In the genomic region with DNA sequence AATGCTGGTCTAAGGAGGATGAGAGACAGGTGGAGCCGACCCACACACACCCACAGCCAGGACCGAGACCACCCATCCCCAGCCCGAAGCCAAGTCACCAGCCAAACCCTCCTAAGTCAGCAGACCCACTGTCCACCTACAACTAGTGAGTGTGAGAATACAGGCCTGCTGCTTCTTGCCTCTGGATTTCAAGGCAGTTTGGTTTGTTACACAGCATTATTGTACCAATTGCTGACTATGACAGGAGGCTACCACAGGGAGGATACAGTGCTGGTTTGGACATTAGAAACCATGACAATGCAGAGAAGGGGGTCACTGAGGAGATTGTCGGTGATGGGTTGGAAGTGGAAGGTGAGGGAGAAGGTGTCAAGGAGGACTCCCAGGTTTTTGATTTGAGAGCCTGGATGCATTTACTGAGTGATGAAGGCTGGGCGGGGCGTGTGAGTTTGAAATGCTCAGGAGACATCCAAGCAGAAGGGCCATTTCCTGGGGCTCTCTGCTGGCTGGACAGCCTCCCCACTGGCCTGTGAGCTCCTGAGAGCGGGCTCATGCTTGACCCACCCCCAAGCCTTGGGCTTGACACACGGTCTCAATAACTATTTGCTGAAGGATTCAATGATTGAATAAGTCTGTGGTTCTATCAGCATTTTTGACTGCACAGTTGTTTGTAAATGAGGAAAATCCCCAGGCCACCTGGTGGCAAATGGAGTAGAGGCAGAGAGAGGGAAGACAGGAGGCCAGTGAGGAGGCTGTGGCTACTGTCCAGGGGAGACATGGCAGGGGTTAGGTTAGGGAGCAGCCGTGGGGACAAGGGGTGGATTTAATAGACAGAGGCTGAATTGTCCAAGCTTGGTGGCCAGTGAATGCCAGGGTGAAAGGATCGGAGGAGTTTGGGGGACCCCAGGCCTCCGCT, we compare ENCODE assay signal across 13 cellular contexts. TPM values are rescaled to one million over a fixed set of nuclear protein-coding genes. Genes with fewer than 3 reads are reported as not detected.
DNase-seq lines count a peak whose midpoint lies in the region; ATAC-seq and TF ChIP-seq lines count a peak whose summit lies in the region.
"Had no signal": no experiment of that assay in that cellular context is flagged by ENCODE, and none has a peak within 500 bp of the region (broad histone marks: within the 10 kb centered on the region; RNA-seq: fewer than 3 reads in every experiment).

No MANE protein-coding gene starts in this region.

- peak overlapping the region; percentile 93 for H3K27ac Mint-ChIP-seq in activated CD4-positive, alpha-beta memory T cell treated with anti-CD3 and anti-CD28 coated beads, Interleukin-2, amount 10 ng/mL, durations not matched to agents 7 days and 5 days

- H3K9me3 ChIP-seq in BLaER1 treated with 17β-estradiol and CSF1 and Interleukin-3, amounts not matched to agents 10 nM and 100 nM (replicated peaks in 1 of 11), result peaks cover 0 to 8% (median 0%) of the 10 kb centered on the region in 11 experiments; a peak in 3 of 22 replicates
- H3K9me3 ChIP-seq in lower lobe of right lung, result no peaks in the 10 kb centered on the region
- H3K9me3 ChIP-seq: prostate gland had no signal

- CTCF ChIA-PET in activated CD4-positive, alpha-beta memory T cell treated with anti-CD3 and anti-CD28 coated beads, Interleukin-2, amount 10 ng/mL, durations not matched to agents 7 days and 5 days (lab: Charles Lee), result interaction anchor here (0.8 to 1.8 kb wide), 7 partner anchors 20 to 99 kb away, joined by 3 to 19 read pairs (median 7); a partner anchor contains a TSS

- no peak overlapping the region for H3K4me3 ChIP-seq in BLaER1 treated with 17β-estradiol and CSF1 and Interleukin-3, amounts not matched to agents 10 nM and 100 nM
- H3K4me3 ChIP-seq in lower lobe of right lung, result no peak overlapping the region
- no peak overlapping the region for H3K4me3 ChIP-seq in H7 (ENCODE audit: insufficient read depth, low read depth, low read length)
- H3K4me3 ChIP-seq: prostate gland had no signal

- H4K20me1 ChIP-seq in BLaER1 treated with 17β-estradiol and CSF1 and Interleukin-3, amounts not matched to agents 10 nM and 100 nM, result peaks cover 15 to 59% (median 31%) of the 10 kb centered on the region in 11 experiments; a peak in 20 of 22 replicates

- H3K9me3 Mint-ChIP-seq in activated CD4-positive, alpha-beta memory T cell treated with anti-CD3 and anti-CD28 coated beads, Interleukin-2, amount 10 ng/mL, durations not matched to agents 7 days and 5 days, result peaks cover 11% of the 10 kb centered on the region

- peaks cover 91% of the 10 kb centered on the region for H3K4me1 Mint-ChIP-seq in activated CD4-positive, alpha-beta memory T cell treated with anti-CD3 and anti-CD28 coated beads, Interleukin-2, amount 10 ng/mL, durations not matched to agents 7 days and 5 days

- no peak for DNase-seq in activated CD4-positive, alpha-beta memory T cell treated with anti-CD3 and anti-CD28 coated beads, Interleukin-2, amount 10 ng/mL, durations not matched to agents 7 days and 5 days
- no peak for DNase-seq in lower lobe of right lung
- DNase-seq in H7, result no peak
- no peak for DNase-seq in amygdala (lab: John Stamatoyannopoulos, UW)
- DNase-seq in SW480 (ENCODE audit: low spot score), result no peak
- DNase-seq: NCI-H345; stimulated activated naive CD4-positive, alpha-beta T cell treated with Interleukin-2 at 50 U/mL for 16 hours had no signal

- TF ChIP-seq CTCF in GM12873 (IDR thresholded peaks at IDR 0.05; ENCODE audit: insufficient read depth, low read depth, low read length, missing control alignments), result peak; percentile 41
- TF ChIP-seq CTCF in lower lobe of right lung (IDR thresholded peaks at IDR 0.05), result no peak

- intact Hi-C loops in lower lobe of right lung (cut with DNase I), result no loop called here

- H3K27me3 Mint-ChIP-seq in activated CD4-positive, alpha-beta memory T cell treated with anti-CD3 and anti-CD28 coated beads, Interleukin-2, amount 10 ng/mL, durations not matched to agents 7 days and 5 days, result peaks cover 1% of the 10 kb centered on the region

- no peak overlapping the region for H3K9ac ChIP-seq in BLaER1 treated with 17β-estradiol and CSF1 and Interleukin-3, amounts not matched to agents 10 nM and 100 nM

- ATAC-seq in lower lobe of right lung (no peak), GM21576 (IDR thresholded peaks at IDR 0.05; ENCODE audit: unreplicated experiment) (no peak)

- H3K36me3 Mint-ChIP-seq in activated CD4-positive, alpha-beta memory T cell treated with anti-CD3 and anti-CD28 coated beads, Interleukin-2, amount 10 ng/mL, durations not matched to agents 7 days and 5 days (ENCODE audit: low read depth), result peaks cover 69% of the 10 kb centered on the region

- H3K27me3 ChIP-seq in BLaER1 treated with 17β-estradiol and CSF1 and Interleukin-3, amounts not matched to agents 10 nM and 100 nM, result no peaks in the 10 kb centered on the region
- H3K27me3 ChIP-seq in lower lobe of right lung (ENCODE audit: low read depth), result peaks cover 4% of the 10 kb centered on the region
- H3K27me3 ChIP-seq in H7 (ENCODE audit: control insufficient read depth, insufficient read depth, low read length), result no peaks in the 10 kb centered on the region

- H3K4me2 ChIP-seq in BLaER1 treated with 17β-estradiol and CSF1 and Interleukin-3, amounts not matched to agents 10 nM and 100 nM, result peak overlapping the region in 10 of 11 experiments; percentile 18 to 77 (median 46); a peak in 19 of 22 replicates

- no peak overlapping the region for H3K4me3 Mint-ChIP-seq in activated CD4-positive, alpha-beta memory T cell treated with anti-CD3 and anti-CD28 coated beads, Interleukin-2, amount 10 ng/mL, durations not matched to agents 7 days and 5 days

- H3K27ac ChIP-seq in BLaER1 treated with 17β-estradiol and CSF1 and Interleukin-3, amounts not matched to agents 10 nM and 100 nM, result peak overlapping the region in 5 of 11 experiments; percentile 3 to 34 (median 7); a peak in 4 of 22 replicates
- peak overlapping the region; percentile 39 for H3K27ac ChIP-seq in lower lobe of right lung
- H3K27ac ChIP-seq: prostate gland, VCaP had no signal

- peaks cover 37 to 80% (median 71%) of the 10 kb centered on the region in 10 experiments for H3K4me1 ChIP-seq in BLaER1 treated with 17β-estradiol and CSF1 and Interleukin-3, amounts not matched to agents 10 nM and 100 nM
- H3K4me1 ChIP-seq in lower lobe of right lung, result no peaks in the 10 kb centered on the region
- H3K4me1 ChIP-seq: prostate gland had no signal

- H3K36me3 ChIP-seq in BLaER1 treated with 17β-estradiol and CSF1 and Interleukin-3, amounts not matched to agents 10 nM and 100 nM, result peaks cover 34 to 52% (median 41%) of the 10 kb centered on the region in 11 experiments
- peaks cover 16% of the 10 kb centered on the region for H3K36me3 ChIP-seq in lower lobe of right lung
- no peaks in the 10 kb centered on the region for H3K36me3 ChIP-seq in H7 (replicated peaks; ENCODE audit: control insufficient read depth, insufficient read depth, low read length)
- H3K36me3 ChIP-seq: prostate gland had no signal

- POLR2A ChIA-PET in activated CD4-positive, alpha-beta memory T cell treated with anti-CD3 and anti-CD28 coated beads, Interleukin-2, amount 10 ng/mL, durations not matched to agents 7 days and 5 days (lab: Charles Lee), result interaction anchor here (1.0 to 9.1 kb wide), 10 partner anchors 10 to 142 kb away, joined by 3 to 150 read pairs (median 8); a partner anchor contains a TSS

RNA-seq across cellular contexts. Expression of a gene that starts 9.4 kb away (rescaled TPM):
- total RNA-seq in activated CD4-positive, alpha-beta memory T cell treated with anti-CD3 and anti-CD28 coated beads, Interleukin-2, amount 10 ng/mL, durations not matched to agents 7 days and 5 days, result 1 to 10 TPM; 3.4 to 3.9 TPM
- total RNA-seq in lower lobe of right lung, result not detected
- total RNA-seq in H7 (2014; rRNA removed; shearing (Covaris generic)), result 0.21 TPM in 1 of 2 replicates, not detected in the other
- total RNA-seq: mesenteric fat pad had no signal

RNA-seq across cellular contexts. Expression of a gene that starts 22.4 kb away (rescaled TPM):
- total RNA-seq in activated CD4-positive, alpha-beta memory T cell treated with anti-CD3 and anti-CD28 coated beads, Interleukin-2, amount 10 ng/mL, durations not matched to agents 7 days and 5 days, result 1,000 to 10,000 TPM in 1 of 2 experiments, 100 to 1,000 TPM in 1; 984 to 1,005 TPM
- 111 TPM for total RNA-seq in lower lobe of right lung
- total RNA-seq in H7 (2014; rRNA removed; shearing (Covaris generic)), result 9.4 and 9.6 TPM in 2 replicates

RNA-seq across cellular contexts. Expression of a gene that starts 33.6 kb away (rescaled TPM):
- 10 to 100 TPM; 10.2 to 10.3 TPM for total RNA-seq in activated CD4-positive, alpha-beta memory T cell treated with anti-CD3 and anti-CD28 coated beads, Interleukin-2, amount 10 ng/mL, durations not matched to agents 7 days and 5 days
- 5.3 TPM for total RNA-seq in lower lobe of right lung
- total RNA-seq in H7 (2014; rRNA removed; shearing (Covaris generic)), result 4.9 and 5.4 TPM in 2 replicates

Comparison
In these comparisons a context has a peak if more than half of its experiments do, and no peak if none do; other contexts are left out.
1. RNA of a gene that starts 22.4 kb away (total RNA-seq): 984 to 1,005 TPM in activated CD4-positive, alpha-beta memory T cell treated with anti-CD3 and anti-CD28 coated beads, Interleukin-2, amount 10 ng/mL, durations not matched to agents 7 days and 5 days and 111 TPM in lower lobe of right lung (single experiment); 9.4 to 9.6 TPM in H7; every median in the first group is over 10 times any median in the second.